ENCODE assay signal across 8 cellular contexts in genomic region chrX:25144043-25144940, GRCh38.
DNase-seq lines count a peak whose midpoint lies in the region; ATAC-seq, FAIRE-seq and TF ChIP-seq lines count a peak whose summit lies in the region.

No MANE protein-coding gene starts in this region.

- no peaks in the 10 kb centered on the region for H3K27me3 ChIP-seq in HL-60 (ENCODE audit: insufficient read depth, poor library complexity, severe bottlenecking)
- H3K27me3 ChIP-seq in adipocyte (replicated peaks; ENCODE audit: control insufficient read depth, insufficient read depth, low read length) = peaks cover 56% of the 10 kb centered on the region
- H3K27me3 ChIP-seq in right atrium auricular region = no peaks in the 10 kb centered on the region

- H3K4me1 ChIP-seq in adipocyte (ENCODE audit: control insufficient read depth, insufficient read depth, low read length) (no peaks in the 10 kb centered on the region), right atrium auricular region (no peaks in the 10 kb centered on the region)

- FAIRE-seq in D721Med (lab: Jason Lieb, UNC) = no peak

- H3K9ac ChIP-seq in adipocyte (ENCODE audit: low read length) = no peak overlapping the region

- H3K4me3 ChIP-seq in HL-60 (replicated peaks; ENCODE audit: insufficient read depth, low read length) (no peak overlapping the region), adipocyte (ENCODE audit: low read length) (peak overlapping the region; percentile 56), right atrium auricular region (no peak overlapping the region)

- peak; percentile 64 for TF ChIP-seq CTCF in D721Med (IDR thresholded peaks at IDR 0.05; ENCODE audit: insufficient read depth, missing control alignments)
- peak; percentile 8 for TF ChIP-seq CTCF in HL-60 (IDR thresholded peaks at IDR 0.05; ENCODE audit: insufficient read depth, low read length)
- TF ChIP-seq CTCF in right atrium auricular region (IDR thresholded peaks at IDR 0.05) = peak; percentile 60 to 83

- ATAC-seq in HG03442 (IDR thresholded peaks at IDR 0.05; ENCODE audit: unreplicated experiment) (no peak), GM21526 (IDR thresholded peaks at IDR 0.05; ENCODE audit: low FRiP score, unreplicated experiment) (no peak)

- no peak overlapping the region for H3K27ac ChIP-seq in HL-60 (replicated peaks)
- no peak overlapping the region for H3K27ac ChIP-seq in right atrium auricular region

- H3K9me3 ChIP-seq in adipocyte (ENCODE audit: control insufficient read depth, low read length) (no peaks in the 10 kb centered on the region), right atrium auricular region (no peaks in the 10 kb centered on the region)

- H3K36me3 ChIP-seq in adipocyte (ENCODE audit: control insufficient read depth, insufficient read depth, low read length, severe bottlenecking) = no peaks in the 10 kb centered on the region
- H3K36me3 ChIP-seq in right atrium auricular region = no peaks in the 10 kb centered on the region

- DNase-seq in D721Med (ENCODE audit: insufficient read length, low spot score) (no peak), HL-60 (ENCODE audit: low read depth in 1 of 2, low spot score in 1 of 2) (peak in 1 of 2 experiments; percentile 28), RKO (ENCODE audit: low spot score) (peak; percentile 66), adipocyte (ENCODE audit: low read depth) (peak; percentile 84), right atrium auricular region (ENCODE audit: low spot score) (peak; percentile 67), retina (peak; percentile 81)

Comparison
In these comparisons a context has a peak if more than half of its experiments do, and no peak if none do; other contexts are left out.
1. CTCF ChIP-seq: peak in every context shown above with its lines; median percentile 72 in right atrium auricular region; 64 in D721Med; 8 in HL-60.